In the genomic region with DNA sequence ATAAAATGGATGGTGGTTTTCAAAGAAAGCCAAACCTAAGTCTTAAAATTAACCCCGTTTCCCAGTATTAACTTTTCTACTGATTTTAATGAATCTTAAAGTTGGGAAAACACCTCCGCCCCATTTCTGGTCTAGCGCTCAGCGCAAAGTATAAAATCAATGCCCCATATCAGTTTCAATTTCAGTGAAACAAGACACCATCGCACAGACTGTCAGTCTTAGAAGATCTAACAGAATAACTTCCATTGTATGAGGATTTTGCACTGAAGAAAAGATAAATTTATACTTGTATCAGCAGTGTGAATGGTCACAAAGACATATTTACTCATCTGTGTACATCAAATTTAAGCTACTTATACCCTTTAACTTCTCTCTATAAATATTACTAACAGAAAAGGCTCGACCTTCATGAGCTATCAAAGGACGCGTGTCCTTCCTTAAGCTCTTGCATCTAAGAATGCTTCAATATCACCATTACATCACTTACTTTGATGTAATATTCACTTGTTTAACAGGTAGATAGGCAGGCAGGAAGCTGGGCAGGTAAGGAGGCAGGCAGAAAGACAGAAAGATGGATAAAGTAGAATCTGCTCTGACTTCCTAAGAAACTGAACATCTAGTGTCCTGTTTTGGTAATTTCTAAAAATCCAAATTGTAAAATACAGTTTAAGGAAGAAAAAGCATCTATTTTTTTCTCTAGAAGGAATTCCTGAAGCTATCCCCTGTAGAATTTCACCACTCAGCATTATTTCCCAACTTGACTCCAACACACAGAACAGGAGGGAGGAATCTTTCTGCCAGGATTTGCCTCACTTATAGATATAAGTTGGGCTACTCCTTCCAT, we compare ENCODE assay signal across 10 cellular contexts.
DNase-seq lines count a peak whose midpoint lies in the region; ATAC-seq and TF ChIP-seq lines count a peak whose summit lies in the region.
"Had no signal": no experiment of that assay in that cellular context is flagged by ENCODE, and none has a peak within 500 bp of the region (broad histone marks: within the 10 kb centered on the region; RNA-seq: fewer than 3 reads in every experiment).

No MANE protein-coding gene starts in this region.

- DNase-seq in smooth muscle cell (lab: John Stamatoyannopoulos, UW; ENCODE audit: unreplicated experiment) (no peak), NCI-H82 treated with DMSO at 0.1 percent for 48 hours (lab: John Stamatoyannopoulos, UW; ENCODE audit: unreplicated experiment) (no peak), DMS53 (lab: John Stamatoyannopoulos, UW) (no peak), ureter (ENCODE audit: low spot score) (no peak)
- DNase-seq in activated CD4-positive, CD25-positive, alpha-beta regulatory T cell treated with anti-CD3 and anti-CD28 coated beads, Interleukin-2, amount 50 U/mL, for 72 hours: no peak
- DNase-seq: activated CD4-positive, alpha-beta T cell treated with anti-CD3 and anti-CD28 coated beads, Interleukin-2, amount 50 U/mL, for 1 hour; stimulated activated naive CD4-positive, alpha-beta T cell had no signal

- no peak for TF ChIP-seq EP300 in gastroesophageal sphincter (IDR thresholded peaks at IDR 0.05)

- 88 to 94% methylated on average over 8 of the region's 8 CpGs for WGBS in gastroesophageal sphincter (ENCODE audit: low coverage in 1 of 2), 2 donors
- WGBS in smooth muscle cell (ENCODE audit: low lambda C conversion rate): 98% methylated on average over 8 of the region's 8 CpGs

- no peak for TF ChIP-seq POLR2A in gastroesophageal sphincter (IDR thresholded peaks at IDR 0.05)

- H3K27ac ChIP-seq in OCI-LY3 (ENCODE audit: low read length) (peak overlapping the region; percentile 59), gastroesophageal sphincter (peak overlapping the region in 3 of 4 donors; percentile 58 to 72 (median 66)), smooth muscle cell (ENCODE audit: low read depth) (peak overlapping the region; percentile 99)

- peak overlapping the region; percentile 56 for H3K4me3 ChIP-seq in OCI-LY3 (ENCODE audit: low read length)
- no peak overlapping the region for H3K4me3 ChIP-seq in gastroesophageal sphincter
- H3K4me3 ChIP-seq in smooth muscle cell: peak overlapping the region; percentile 37

- H3K9ac ChIP-seq in OCI-LY3 (ENCODE audit: low read length) (peak overlapping the region; percentile 51), smooth muscle cell (ENCODE audit: low read depth) (peak overlapping the region; percentile 88)

- peak overlapping the region; percentile 76 for H3K4me2 ChIP-seq in OCI-LY3 (ENCODE audit: low read length)
- peak overlapping the region; percentile 84 for H3K4me2 ChIP-seq in smooth muscle cell

- peaks cover 26% of the 10 kb centered on the region for H3F3A ChIP-seq in smooth muscle cell (ENCODE audit: low read depth)

- no peak overlapping the region for H2AFZ ChIP-seq in OCI-LY3 (ENCODE audit: low read depth, low read length)
- H2AFZ ChIP-seq in smooth muscle cell (ENCODE audit: low read depth): no peak overlapping the region

- peaks cover 100% of the 10 kb centered on the region for H3K79me2 ChIP-seq in OCI-LY3 (ENCODE audit: low read length)
- peaks cover 77% of the 10 kb centered on the region for H3K79me2 ChIP-seq in smooth muscle cell (ENCODE audit: low read depth)

- H3K36me3 ChIP-seq in OCI-LY3 (replicated peaks; ENCODE audit: low read depth, low read length) (peaks cover 43% of the 10 kb centered on the region), gastroesophageal sphincter (no peaks in the 10 kb centered on the region), smooth muscle cell (ENCODE audit: low read depth) (no peaks in the 10 kb centered on the region)

- ATAC-seq in GM18909 (IDR thresholded peaks at IDR 0.05; ENCODE audit: poor library complexity, unreplicated experiment) (peak; percentile 45), gastroesophageal sphincter (no peak)

- H3K9me3 ChIP-seq in OCI-LY3 (ENCODE audit: insufficient read depth, low read length) (no peaks in the 10 kb centered on the region), gastroesophageal sphincter (no peaks in the 10 kb centered on the region), smooth muscle cell (replicated peaks; ENCODE audit: low read depth) (no peaks in the 10 kb centered on the region)

- no peaks in the 10 kb centered on the region for H3K27me3 ChIP-seq in OCI-LY3 (ENCODE audit: low read depth, low read length)
- H3K27me3 ChIP-seq in gastroesophageal sphincter: no peaks in the 10 kb centered on the region
- H3K27me3 ChIP-seq in smooth muscle cell (ENCODE audit: low read depth): no peaks in the 10 kb centered on the region

- TF ChIP-seq CTCF in OCI-LY3 (IDR thresholded peaks at IDR 0.05; ENCODE audit: low read depth, low read length) (no peak), gastroesophageal sphincter (IDR thresholded peaks at IDR 0.05) (no peak), smooth muscle cell (IDR thresholded peaks at IDR 0.05; ENCODE audit: borderline replicate concordance, insufficient read depth, poor library complexity, severe bottlenecking) (no peak)

- H3K4me1 ChIP-seq in OCI-LY3 (ENCODE audit: low read length) (peaks cover 97% of the 10 kb centered on the region), gastroesophageal sphincter (peaks cover 0 to 48% (median 0%) of the 10 kb centered on the region in 3 donors), smooth muscle cell (ENCODE audit: low read depth) (peaks cover 68% of the 10 kb centered on the region)

- H4K20me1 ChIP-seq in OCI-LY3 (ENCODE audit: insufficient read depth, low read length): peaks cover 100% of the 10 kb centered on the region
- no peaks in the 10 kb centered on the region for H4K20me1 ChIP-seq in smooth muscle cell (ENCODE audit: low read depth)

Comparison
In these comparisons a context has a peak if more than half of its experiments do, and no peak if none do; other contexts are left out.
1. H3K4me3 ChIP-seq: peak in OCI-LY3 (single experiment) and smooth muscle cell (single experiment); none in gastroesophageal sphincter (0 of 2).
2. Peak in every context shown above with its lines, with median percentiles within 50 percentile points of each other: H3K27ac ChIP-seq.